ENCODE assay signal across 8 cellular contexts in the genomic region with DNA sequence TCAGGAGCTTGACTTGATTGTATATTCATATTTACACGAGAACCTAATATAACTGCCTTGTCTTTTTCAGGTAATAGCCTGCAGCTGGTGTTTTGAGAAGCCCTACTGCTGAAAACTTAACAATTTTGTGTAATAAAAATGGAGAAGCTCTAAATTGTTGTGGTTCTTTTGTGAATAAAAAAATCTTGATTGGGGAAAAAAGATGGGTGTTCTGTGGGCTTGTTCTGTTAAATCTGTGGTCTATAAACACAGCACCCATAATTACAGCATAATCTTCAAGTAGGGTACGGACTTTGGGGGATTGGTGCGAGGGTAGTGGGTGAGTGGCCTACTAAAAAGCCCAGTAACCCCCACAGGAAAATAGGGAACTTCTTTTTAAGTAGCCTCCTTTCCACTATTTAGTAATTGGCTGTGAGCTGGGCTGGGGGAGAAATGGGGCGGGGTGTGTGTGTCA. TPM values are rescaled to one million over a fixed set of nuclear protein-coding genes. Genes with fewer than 3 reads are reported as not detected.
DNase-seq lines count a peak whose midpoint lies in the region; TF ChIP-seq lines count a peak whose summit lies in the region.

No MANE protein-coding gene starts in this region.

- H3K4me3 ChIP-seq in Peyer's patch (peak overlapping the region in 3 of 4 donors; percentile 67 to 81 (median 79)), fibroblast of mammary gland (ENCODE audit: control insufficient read depth, low read depth, low read length) (peak overlapping the region; percentile 91)

- peaks cover 0 to 40% (median 29%) of the 10 kb centered on the region in 4 donors for H3K4me1 ChIP-seq in Peyer's patch

- H3K27ac ChIP-seq in Peyer's patch, result peak overlapping the region; percentile 72 to 99 (median 94)

- no peaks in the 10 kb centered on the region for H3K9me3 ChIP-seq in Peyer's patch

- peaks cover 0 to 52% (median 0%) of the 10 kb centered on the region in 3 donors for H3K36me3 ChIP-seq in Peyer's patch

- peak; percentile 38 for DNase-seq in NCI-H1436 (lab: John Stamatoyannopoulos, UW)
- no peak for DNase-seq in NCI-H1436 treated with DMSO at 0.1 percent for 48 hours (lab: John Stamatoyannopoulos, UW)
- DNase-seq in Peyer's patch, result no peak
- DNase-seq in fibroblast of mammary gland (ENCODE audit: low read depth), result no peak
- DNase-seq in stimulated activated naive CD4-positive, alpha-beta T cell treated with Interleukin-2 at 50 U/mL for 16 hours (lab: John Stamatoyannopoulos, UW), result peak; percentile 39
- DNase-seq in NCI-H2081 treated with DMSO at 0.1 percent for 48 hours (lab: John Stamatoyannopoulos, UW), result no peak
- no peak for DNase-seq in NCI-H2227 treated with DMSO at 0.1 percent for 48 hours (lab: John Stamatoyannopoulos, UW)
- DNase-seq in glomerular visceral epithelial cell (ENCODE audit: extremely low spot score), result no peak

- no peak for TF ChIP-seq POLR2A in Peyer's patch (IDR thresholded peaks at IDR 0.05)

- TF ChIP-seq CTCF in Peyer's patch (IDR thresholded peaks at IDR 0.05) (no peak), fibroblast of mammary gland (conservative IDR thresholded peaks at IDR 0.05; ENCODE audit: control insufficient read depth, insufficient read depth, low read depth, low read length) (no peak)

- H3K27me3 ChIP-seq in Peyer's patch, result no peaks in the 10 kb centered on the region

RNA-seq across cellular contexts. Expression of gene MALAT1, which starts 7.5 kb away (rescaled TPM):
- total RNA-seq in Peyer's patch, result over 10,000 TPM; 10,683 to 28,425 (median 19,356) TPM

RNA-seq across cellular contexts. Expression of gene SCYL1, which starts 18.5 kb away (rescaled TPM):
- total RNA-seq in Peyer's patch, result 10 to 100 TPM; 73.4 to 88.1 (median 79.0) TPM

RNA-seq across cellular contexts. Expression of gene LTBP3, which starts 51.8 kb away (rescaled TPM):
- 100 to 1,000 TPM in 1 of 4 donors, 10 to 100 TPM in 3; 42.0 to 150 (median 88.3) TPM for total RNA-seq in Peyer's patch

Comparison
In these comparisons a context has a peak if more than half of its experiments do, and no peak if none do; other contexts are left out.
1. DNase-seq: peak in NCI-H1436 (single experiment) and stimulated activated naive CD4-positive, alpha-beta T cell treated with Interleukin-2 at 50 U/mL for 16 hours (single experiment); none in NCI-H1436 treated with DMSO at 0.1 percent for 48 hours (single experiment), Peyer's patch (0 of 3), fibroblast of mammary gland (single experiment), NCI-H2081 treated with DMSO at 0.1 percent for 48 hours (single experiment), NCI-H2227 treated with DMSO at 0.1 percent for 48 hours (single experiment) and glomerular visceral epithelial cell (single experiment).